ENCODE assay signal across 1 cellular context in genomic region chr12:45518516-45519235, GRCh38.
TF ChIP-seq lines count a peak whose summit lies in the region.

No MANE protein-coding gene starts in this region.

TF ChIP-seq in GM12878, 131 proteins besides CTCF, POLR2A, EP300 and RAD21 (continued from another document):
- TF ChIP-seq PRDM15 (CRISPR knock-in tag; IDR thresholded peaks at IDR 0.05) (no peak), HDGF (IDR thresholded peaks at IDR 0.05) (no peak), RBBP5 (conservative IDR thresholded peaks at IDR 0.05) (no peak), ZNF592 (IDR thresholded peaks at IDR 0.05) (no peak)
